Comparison of ENCODE assay signal across 20 cellular contexts in the genomic region with DNA sequence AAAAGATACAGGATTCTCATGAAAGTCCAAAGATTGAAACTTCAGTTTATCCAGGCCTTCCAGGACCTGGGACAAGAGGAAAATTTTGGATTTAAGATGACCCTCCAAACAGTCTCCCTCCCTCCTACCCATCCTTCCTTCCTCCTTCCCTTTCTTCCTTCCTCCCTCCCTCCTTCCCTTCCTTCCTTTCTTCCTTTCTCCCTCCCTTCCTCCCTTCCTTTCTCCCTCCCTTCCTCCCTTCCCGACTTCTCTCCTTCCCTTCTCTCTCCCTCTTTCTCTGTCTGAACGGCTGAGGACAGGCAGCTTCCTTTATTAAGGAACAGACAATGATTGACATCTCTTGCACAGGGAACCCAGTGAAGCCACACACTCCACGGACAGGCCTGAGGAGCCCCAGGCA. TPM values are rescaled to one million over a fixed set of nuclear protein-coding genes. Genes with fewer than 3 reads are reported as not detected.
DNase-seq lines count a peak whose midpoint lies in the region; ATAC-seq, FAIRE-seq and TF ChIP-seq lines count a peak whose summit lies in the region.
"Had no signal": no experiment of that assay in that cellular context is flagged by ENCODE, and none has a peak within 500 bp of the region (broad histone marks: within the 10 kb centered on the region; RNA-seq: fewer than 3 reads in every experiment).

No MANE protein-coding gene starts in this region.

- FAIRE-seq in HepG2 (lab: Jason Lieb, UNC) (no peak), K562 (lab: Jason Lieb, UNC) (no peak)
- FAIRE-seq: A204.1, GM12878 had no signal

- H3K9me1 ChIP-seq in K562 (ENCODE audit: control insufficient read depth, insufficient read depth, low read length): no peaks in the 10 kb centered on the region

- H3K27me3 ChIP-seq in liver (ENCODE audit: control insufficient read depth in 4 of 4, insufficient read depth in 4 of 4, low read length in 3 of 4): no peaks in the 10 kb centered on the region
- peaks cover 3 to 38% of the 10 kb centered on the region in 2 experiments; a peak in 3 of 5 replicates for H3K27me3 ChIP-seq in HepG2 (ENCODE audit: control insufficient read depth in 1 of 2, insufficient read depth in 2 of 2, low read length in 2 of 2)
- H3K27me3 ChIP-seq in K562 (ENCODE audit: control insufficient read depth in 2 of 2, insufficient read depth in 2 of 2, low read length in 2 of 2): peaks cover 32 to 56% of the 10 kb centered on the region in 2 experiments
- no peaks in the 10 kb centered on the region for H3K27me3 ChIP-seq in upper lobe of left lung

- ATAC-seq in HepG2: no peak
- no peak for ATAC-seq in K562
- ATAC-seq in upper lobe of left lung (ENCODE audit: low FRiP score in 2 of 2): no peak
- ATAC-seq: GM12878, GM23338 had no signal

- H3K4me3 Mint-ChIP-seq in nephron: no peak overlapping the region
- H3K4me3 Mint-ChIP-seq: B cell; CD4-positive, alpha-beta T cell; GM23338; H9 had no signal

- H3K9me3 ChIP-seq in liver (ENCODE audit: control insufficient read depth in 4 of 4, low read length in 3 of 4) (no peaks in the 10 kb centered on the region), HepG2 (ENCODE audit: low read length) (no peaks in the 10 kb centered on the region), K562 (replicated peaks; ENCODE audit: control insufficient read depth, insufficient read depth, low read depth, low read length) (no peaks in the 10 kb centered on the region), upper lobe of left lung (no peaks in the 10 kb centered on the region)

- BruUV-seq in HepG2 (replicated peaks; lab: Mats Ljungman, UMichigan): no TSS peak
- BruUV-seq in K562 (replicated peaks; lab: Mats Ljungman, UMichigan): no TSS peak

- H2AFZ ChIP-seq in HepG2 (ENCODE audit: low read length) (no peak overlapping the region), K562 (ENCODE audit: low read depth, low read length) (no peak overlapping the region)
- H2AFZ ChIP-seq: GM23338 had no signal

- H3K4me1 Mint-ChIP-seq in nephron: peaks cover 6% of the 10 kb centered on the region

- H3K36me3 ChIP-seq in liver (ENCODE audit: control insufficient read depth in 4 of 4, insufficient read depth in 3 of 4, low read depth in 1 of 4, low read length in 3 of 4) (peaks cover 0 to 4% (median 0%) of the 10 kb centered on the region in 4 donors), HepG2 (replicated peaks in 1 of 2; ENCODE audit: control insufficient read depth in 1 of 2, insufficient read depth in 2 of 2, low read length in 2 of 2) (no peaks in the 10 kb centered on the region), K562 (ENCODE audit: control insufficient read depth, insufficient read depth, low read length) (no peaks in the 10 kb centered on the region), upper lobe of left lung (peaks cover 0 to 13% (median 7%) of the 10 kb centered on the region in 4 donors)

- H3K27ac ChIP-seq in liver (ENCODE audit: low read depth in 1 of 2, low read length in 2 of 2): peak overlapping the region; percentile 27 to 88
- H3K27ac ChIP-seq in HepG2 (ENCODE audit: extremely low read length, insufficient read depth, low read length): no peak overlapping the region
- H3K27ac ChIP-seq in K562 (ENCODE audit: extremely low read depth, low read depth, low read length): no peak overlapping the region
- peak overlapping the region in 3 of 4 donors; percentile 38 to 74 (median 57) for H3K27ac ChIP-seq in upper lobe of left lung

- no peaks in the 10 kb centered on the region for H3K9me3 Mint-ChIP-seq in nephron
- H3K9me3 Mint-ChIP-seq: CD4-positive, alpha-beta T cell had no signal

- TF ChIP-seq RAD21 in liver (IDR thresholded peaks at IDR 0.05) (no peak), HepG2 (CRISPR knock-in tag; IDR thresholded peaks at IDR 0.05) (no peak), K562 (CRISPR knock-in tag; conservative IDR thresholded peaks at IDR 0.05 in 1 of 2, IDR thresholded peaks at IDR 0.05 in 1 of 2) (no peak)

- WGBS in liver: 70% methylated on average over 3 of the region's 3 CpGs
- WGBS in HepG2 (ENCODE audit: low lambda C conversion rate): 2% methylated on average over 3 of the region's 3 CpGs
- WGBS in K562 (ENCODE audit: insufficient coverage, low coverage, missing lambda C conversion rate): 4% methylated on average over 3 of the region's 3 CpGs
- 32 to 36% methylated on average over 3 of the region's 3 CpGs for WGBS in upper lobe of left lung, 2 donors

- H3K4me3 ChIP-seq in liver (ENCODE audit: low read depth in 1 of 3, low read length in 3 of 3): no peak overlapping the region
- no peak overlapping the region for H3K4me3 ChIP-seq in HepG2 (replicated peaks in 1 of 3; ENCODE audit: insufficient read depth in 1 of 3, low read depth in 2 of 3, low read length in 3 of 3)
- H3K4me3 ChIP-seq in K562: no peak overlapping the region
- H3K4me3 ChIP-seq in upper lobe of left lung: no peak overlapping the region
- H3K4me3 ChIP-seq: GM12878, GM23338 had no signal

- H3K79me2 ChIP-seq in HepG2 (ENCODE audit: insufficient read depth, low read length): no peaks in the 10 kb centered on the region
- H3K79me2 ChIP-seq in K562 (ENCODE audit: control insufficient read depth, insufficient read depth, low read length): no peaks in the 10 kb centered on the region

- no peaks in the 10 kb centered on the region for H4K20me1 ChIP-seq in HepG2 (ENCODE audit: insufficient read depth, low read length)
- H4K20me1 ChIP-seq in K562 (replicated peaks; ENCODE audit: control insufficient read depth, insufficient read depth, low read length): no peaks in the 10 kb centered on the region

- in situ Hi-C loops in HepG2 (cut with HindIII; ENCODE audit: extremely low pct_ligation_motif_present, low pct_unique_long_range_greater_than_20kb) (loop anchor here (25.0 kb wide), 1 partner anchor 363 kb away; the partner anchor contains the start of gene SFTPA2), K562 (cut with MboI) (no loop called here)

- no peak overlapping the region for H3K9ac ChIP-seq in liver (ENCODE audit: low read depth in 1 of 2, low read length in 2 of 2)
- H3K9ac ChIP-seq in HepG2 (ENCODE audit: insufficient read depth, low read depth, low read length): no peak overlapping the region
- no peak overlapping the region for H3K9ac ChIP-seq in K562 (ENCODE audit: insufficient read depth in 1 of 2, low read depth in 2 of 2, low read length in 2 of 2)

- no peak for DNase-seq in HepG2 (ENCODE audit: low spot score)
- DNase-seq in K562 (ENCODE audit: extremely low read depth in 1 of 4, low spot score in 3 of 4): no peak
- no peak for DNase-seq in upper lobe of left lung
- DNase-seq in NCI-H526 treated with DMSO at 0.1 percent for 48 hours (lab: John Stamatoyannopoulos, UW): no peak
- DNase-seq in erythroblast (lab: John Stamatoyannopoulos, UW): no peak
- no peak for DNase-seq in NCI-H82 (lab: John Stamatoyannopoulos, UW)
- DNase-seq: C1 segment of cervical spinal cord; Calu3; CD4-positive, alpha-beta T cell; DMS 273 treated with DMSO at 0.1 percent for 48 hours; DMS79; H9 had no signal

- POLR2A ChIA-PET in HepG2 (lab: Yijun Ruan, JAX) (no interaction called here), K562 (lab: Yijun Ruan, JAX) (interaction anchor here (0.9 to 1.0 kb wide), 2 partner anchors 10 to 12 kb away, joined by 3 read pairs; no protein-coding TSS in a partner anchor)

- H3K4me1 ChIP-seq in liver (ENCODE audit: control insufficient read depth in 4 of 4, insufficient read depth in 4 of 4, low read length in 3 of 4) (peaks cover 12 to 54% (median 45%) of the 10 kb centered on the region in 4 donors), HepG2 (ENCODE audit: insufficient read depth, low read length) (peaks cover 36% of the 10 kb centered on the region), K562 (replicated peaks in 1 of 2; ENCODE audit: control insufficient read depth in 2 of 2, insufficient read depth in 2 of 2, low read length in 2 of 2) (peaks cover 3 to 4% of the 10 kb centered on the region in 2 experiments; a peak in 3 of 5 replicates), upper lobe of left lung (peaks cover 0 to 14% (median 5%) of the 10 kb centered on the region in 4 donors)

- H3K4me2 ChIP-seq in HepG2 (ENCODE audit: low read depth, low read length): no peak overlapping the region
- no peak overlapping the region for H3K4me2 ChIP-seq in K562 (ENCODE audit: insufficient read depth, low read length)
- H3K4me2 ChIP-seq: GM23338 had no signal

- TF ChIP-seq CTCF in liver (IDR thresholded peaks at IDR 0.05; ENCODE audit: low read depth, low read length, missing input control) (no peak), HepG2 (CRISPR knock-in tag; IDR thresholded peaks at IDR 0.05) (no peak), K562 (IDR thresholded peaks at IDR 0.05 in 2 of 3, conservative IDR thresholded peaks at IDR 0.05 in 1 of 3; ENCODE audit: insufficient read depth in 2 of 3, low read depth in 1 of 3, low read length in 3 of 3) (no peak), nephron (IDR thresholded peaks at IDR 0.05; ENCODE audit: unreplicated experiment in 3 of 3) (no peak), upper lobe of left lung (IDR thresholded peaks at IDR 0.05) (no peak)

- CTCF ChIA-PET in HepG2 (lab: Yijun Ruan, JAX; ENCODE audit: low intra/inter-chr PET ratio, low total read pairs) (no interaction called here), K562 (lab: Yijun Ruan, JAX; ENCODE audit: low intra/inter-chr PET ratio) (no interaction called here)

- intact Hi-C loops in HepG2 (cut with micrococcal nuclease; ENCODE audit: unreplicated experiment) (no loop called here), K562 (cut with micrococcal nuclease) (loop anchor here (5.0 kb wide), 5 partner anchors 103 to 388 kb away; no protein-coding TSS in a partner anchor)

- no peak for TF ChIP-seq EP300 in HepG2 (IDR thresholded peaks at IDR 0.05; ENCODE audit: low read depth in 2 of 2, low read length in 2 of 2)
- no peak for TF ChIP-seq EP300 in HepG2 (CRISPR knock-in tag; IDR thresholded peaks at IDR 0.05; ENCODE audit: borderline replicate concordance)
- no peak for TF ChIP-seq EP300 in K562 (IDR thresholded peaks at IDR 0.05; ENCODE audit: low read length)
- TF ChIP-seq EP300 in upper lobe of left lung (IDR thresholded peaks at IDR 0.05): no peak

- TF ChIP-seq POLR2A in HepG2 (IDR thresholded peaks at IDR 0.05; ENCODE audit: insufficient read depth in 1 of 2, low read depth in 2 of 2, low read length in 2 of 2) (no peak), K562 (conservative IDR thresholded peaks at IDR 0.05) (no peak), upper lobe of left lung (IDR thresholded peaks at IDR 0.05) (no peak), erythroblast (IDR thresholded peaks at IDR 0.05; ENCODE audit: low read length) (no peak)

- H3K27ac Mint-ChIP-seq in nephron: peak overlapping the region in 2 of 3 experiments; percentile 19 to 49
- H3K27ac Mint-ChIP-seq: B cell; CD4-positive, alpha-beta T cell; GM23338 had no signal

- H3K36me3 Mint-ChIP-seq in nephron (ENCODE audit: low read depth): peaks cover 4% of the 10 kb centered on the region

- H3K27me3 Mint-ChIP-seq in nephron (ENCODE audit: low read depth): peaks cover 3% of the 10 kb centered on the region

RNA-seq across cellular contexts. Expression of gene SFTPD, which starts 23.3 kb away (rescaled TPM):
- total RNA-seq in liver (under 1 TPM in 1 of 2 donors, not detected in 1; 0.17 TPM), HepG2 (2016; rRNA removed; fragmentation: Illumina TruSeq; extraction: Trizol) (not detected in 2 replicates), K562 (2014; rRNA removed) (not detected in 2 replicates), K562 (2014; rRNA removed; fragmentation: Illumina TruSeq; extraction: Trizol) (not detected in 2 replicates), K562 (2015; rRNA removed; fragmentation: Illumina TruSeq; extraction: Trizol) (not detected in 2 replicates), K562 (2021) (0.20 and 0.29 TPM in 2 replicates), upper lobe of left lung (100 to 1,000 TPM; 339 to 906 (median 589) TPM)
- polyA plus RNA-seq in liver (under 1 TPM; 0.47 to 0.60 TPM), HepG2 (2011; rRNA removed) (not detected in 2 replicates), K562 (2011; rRNA removed) (not detected in 2 replicates), K562 (2014; fragmentation: Illumina TruSeq; extraction: Trizol) (not detected in 2 replicates), K562 (2014; fragmentation: Nextera tagmentation; extraction: Ambion mirVana) (not detected), K562 (2014; rRNA removed) (not detected in 2 replicates)
- not detected in 2 replicates for total RNA-seq in HepG2 (2016; cell fraction: cytosol; rRNA removed; fragmentation: Illumina TruSeq; extraction: Trizol; ENCODE audit: low read depth)
- not detected in 2 replicates for total RNA-seq in HepG2 (2016; cell fraction: insoluble cytoplasmic fraction; rRNA removed; fragmentation: Illumina TruSeq; extraction: Trizol)
- total RNA-seq in HepG2 (2016; cell fraction: membrane; rRNA removed; fragmentation: Illumina TruSeq; extraction: Trizol): not detected in 2 replicates
- not detected in 2 replicates for total RNA-seq in HepG2 (2016; cell fraction: nucleus; rRNA removed; fragmentation: Illumina TruSeq; extraction: Trizol)
- not detected in 2 replicates for polyA plus RNA-seq in HepG2 (2011; cell fraction: cytosol; rRNA removed)
- polyA plus RNA-seq in HepG2 (2011; cell fraction: nucleus; rRNA removed): not detected in 2 replicates
- polyA plus RNA-seq in HepG2 (2012): not detected in 2 replicates
- polyA plus RNA-seq in HepG2 (2016; cell fraction: cytosol; fragmentation: Illumina TruSeq; extraction: Trizol; ENCODE audit: low read depth): not detected in 2 replicates
- not detected in 2 replicates for polyA plus RNA-seq in HepG2 (2016; cell fraction: insoluble cytoplasmic fraction; fragmentation: Illumina TruSeq; extraction: Trizol; ENCODE audit: low read depth)
- not detected in 2 replicates for polyA plus RNA-seq in HepG2 (2016; cell fraction: membrane; fragmentation: Illumina TruSeq; extraction: Trizol; ENCODE audit: low read depth)
- not detected in 2 replicates for polyA plus RNA-seq in HepG2 (2016; cell fraction: nucleus; fragmentation: Illumina TruSeq; extraction: Trizol; ENCODE audit: insufficient read depth, low read depth)
- not detected in 2 replicates for polyA minus RNA-seq in HepG2 (2011; rRNA and poly(A)+ RNA removed; ENCODE audit: low replicate concordance)
- not detected in 2 replicates for polyA minus RNA-seq in HepG2 (2011; cell fraction: cytosol; rRNA and poly(A)+ RNA removed)
- polyA minus RNA-seq in HepG2 (2011; cell fraction: nucleus; rRNA and poly(A)+ RNA removed): not detected in 2 replicates
- total RNA-seq in K562 (2011; cell fraction: chromatin; rRNA removed; ENCODE audit: low replicate concordance): not detected in 2 replicates
- not detected in 2 replicates for total RNA-seq in K562 (2011; cell fraction: nucleolus; rRNA removed)
- total RNA-seq in K562 (2011; cell fraction: nucleoplasm; rRNA removed): not detected in 2 replicates
- not detected in 2 replicates for polyA plus RNA-seq in K562 (2011; cell fraction: cytosol; rRNA removed)
- polyA plus RNA-seq in K562 (2011; cell fraction: nucleus; rRNA removed): not detected in 2 replicates
- polyA plus RNA-seq in K562 (2012): not detected in 2 replicates
- not detected in 2 replicates for polyA minus RNA-seq in K562 (2011; rRNA and poly(A)+ RNA removed)
- not detected in 2 replicates for polyA minus RNA-seq in K562 (2011; cell fraction: cytosol; rRNA and poly(A)+ RNA removed)
- not detected in 2 replicates for polyA minus RNA-seq in K562 (2011; cell fraction: nucleus; rRNA and poly(A)+ RNA removed)
- total RNA-seq: Calu3; CD4-positive, alpha-beta T cell; G401; GM23338; HT-29 had no signal
- polyA plus RNA-seq: GM12878, GM23338 had no signal

Comparison
In these comparisons a context has a peak if more than half of its experiments do, and no peak if none do; other contexts are left out.
1. H3K27ac ChIP-seq: peak in liver (2 of 2) and upper lobe of left lung (3 of 4); none in HepG2 (single experiment) and K562 (single experiment).
2. RNA of gene SFTPD, which starts 23.3 kb away (total RNA-seq): 339 to 906 TPM in upper lobe of left lung; 0.17 TPM in liver, not detected in HepG2 and 0.20 to 0.29 TPM in K562; every median in the first group is over 100 times any median in the second.